12 cellular contexts compared by ENCODE assay signal in the genomic region with DNA sequence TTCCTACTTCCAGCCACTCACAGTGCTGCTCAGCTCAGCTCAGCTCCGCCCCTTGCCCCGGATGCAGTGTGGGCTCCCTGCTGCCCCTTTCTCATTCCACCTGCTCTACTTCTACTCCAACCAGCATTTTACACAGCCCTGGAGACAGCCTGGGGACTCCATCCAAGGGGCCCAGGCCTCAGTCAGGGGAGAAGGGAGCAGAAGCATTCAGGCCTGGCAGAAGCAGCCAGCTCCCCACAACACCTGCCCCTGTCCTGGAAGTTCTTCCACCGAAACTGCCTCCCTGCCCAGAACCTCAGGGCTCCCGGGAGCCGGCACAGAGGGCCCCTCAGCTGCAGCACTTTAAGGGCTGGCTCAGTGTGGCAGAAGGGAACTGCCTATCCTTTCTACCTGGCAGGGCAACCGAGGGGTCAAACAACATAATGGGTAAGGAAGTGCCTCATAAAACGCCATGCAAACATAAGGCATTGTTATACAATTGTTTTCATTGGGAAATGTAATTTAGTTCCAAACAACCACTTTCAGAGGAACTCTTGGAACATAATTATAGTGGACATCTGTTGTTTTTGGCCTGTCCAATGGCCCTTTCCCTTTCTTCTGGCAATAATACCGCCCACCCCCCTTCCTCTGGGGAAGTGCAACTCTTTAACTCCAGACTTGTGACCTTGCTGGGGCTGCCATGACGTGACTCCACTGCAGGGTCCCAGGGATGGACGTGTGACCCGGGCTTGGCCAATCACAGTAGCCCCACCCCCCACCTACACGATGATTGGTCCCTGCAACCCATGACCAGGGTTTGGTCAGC.
A peak's percentile ranks its signal among the peaks of the same experiment; 100 is the strongest.
DNase-seq lines count a peak whose midpoint lies in the region; ATAC-seq and TF ChIP-seq lines count a peak whose summit lies in the region.
"Had no signal": no experiment of that assay in that cellular context is flagged by ENCODE, and none has a peak within 500 bp of the region (broad histone marks: within the 10 kb centered on the region; RNA-seq: fewer than 3 reads in every experiment).

No MANE protein-coding gene starts in this region.

- intact Hi-C loops in uterus (cut with DNase I; ENCODE audit: low total_unique reads), result no loop called here

- H3K4me1 ChIP-seq in muscle layer of colon (ENCODE audit: insufficient read depth, low read length) (no peaks in the 10 kb centered on the region), uterus (no peaks in the 10 kb centered on the region)

- no peak for TF ChIP-seq POLR2A in uterus (IDR thresholded peaks at IDR 0.05)

- TF ChIP-seq CTCF in uterus (IDR thresholded peaks at IDR 0.05), result no peak

- ATAC-seq in esophagus mucosa (peak; percentile 19), GM21737 (IDR thresholded peaks at IDR 0.05; ENCODE audit: unreplicated experiment) (no peak), HG02759 (IDR thresholded peaks at IDR 0.05; ENCODE audit: unreplicated experiment) (no peak), HG03045 (IDR thresholded peaks at IDR 0.05; ENCODE audit: unreplicated experiment) (no peak)

- no peaks in the 10 kb centered on the region for H3K9me3 ChIP-seq in muscle layer of colon (ENCODE audit: low read length)
- H3K9me3 ChIP-seq in uterus, result no peaks in the 10 kb centered on the region
- H3K9me3 ChIP-seq: esophagus squamous epithelium had no signal

- no peaks in the 10 kb centered on the region for H3K36me3 ChIP-seq in muscle layer of colon (ENCODE audit: insufficient read depth, low read length)
- H3K36me3 ChIP-seq in uterus, result no peaks in the 10 kb centered on the region
- H3K36me3 ChIP-seq: esophagus squamous epithelium had no signal

- H3K27ac ChIP-seq in muscle layer of colon (ENCODE audit: low read depth, low read length) (peak overlapping the region; percentile 16), uterus (peak overlapping the region; percentile 28 to 57)

- no peak overlapping the region for H3K9ac ChIP-seq in muscle layer of colon (ENCODE audit: low read length)

- DNase-seq in SHP77 (lab: John Stamatoyannopoulos, UW) (peak; percentile 10 to 34), SHP77 treated with DMSO at 0.1 percent for 48 hours (lab: John Stamatoyannopoulos, UW) (no peak), uterus (peak; percentile 39 to 41)
- DNase-seq: cerebellar nuclear complex, esophagus squamous epithelium, immature natural killer cell, naive B cell had no signal

- H3K4me3 ChIP-seq in muscle layer of colon (ENCODE audit: low read depth in 1 of 2, low read length in 2 of 2) (no peak overlapping the region), uterus (no peak overlapping the region)

- H3K27me3 ChIP-seq in muscle layer of colon (ENCODE audit: control insufficient read depth in 1 of 2, insufficient read depth in 2 of 2, low read length in 2 of 2), result no peaks in the 10 kb centered on the region
- no peaks in the 10 kb centered on the region for H3K27me3 ChIP-seq in uterus
